9 cellular contexts compared by ENCODE assay signal in the genomic region with DNA sequence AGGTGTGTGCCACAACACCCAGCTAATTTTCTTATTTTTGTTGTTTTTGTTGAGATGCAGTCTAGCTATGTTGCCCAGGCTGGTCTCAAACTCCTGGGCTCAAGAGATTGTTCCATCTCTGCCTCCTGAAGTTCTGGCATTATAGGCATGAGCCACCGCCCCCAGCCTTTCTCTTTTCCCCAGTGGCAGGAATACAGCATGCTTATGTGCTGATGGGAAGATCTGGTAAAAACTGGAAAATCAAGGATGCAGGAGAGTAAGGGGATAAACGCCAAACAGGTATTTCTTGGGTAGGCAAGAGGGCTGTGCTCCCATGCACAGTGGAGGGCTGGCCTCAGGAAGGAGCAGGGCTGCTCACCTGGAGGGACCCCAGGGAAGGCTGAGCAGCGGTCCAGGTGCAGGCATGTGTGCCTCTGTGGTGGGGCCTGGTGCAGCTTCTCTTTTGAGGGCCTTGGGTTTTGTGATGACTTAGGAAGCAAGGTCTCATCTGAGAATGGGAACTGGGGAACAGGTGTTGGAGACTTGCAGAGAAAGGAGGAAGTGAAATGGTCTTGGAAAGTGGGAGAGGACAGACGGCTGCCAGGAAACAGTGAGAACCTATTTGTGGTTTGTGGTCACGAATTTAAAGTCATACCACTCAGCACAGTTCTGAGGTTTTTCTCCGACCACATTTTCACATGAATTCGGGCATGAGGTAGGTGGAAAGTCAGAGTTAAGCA.
A peak's percentile ranks its signal among the peaks of the same experiment; 100 is the strongest.
DNase-seq lines count a peak whose midpoint lies in the region; ATAC-seq, FAIRE-seq and TF ChIP-seq lines count a peak whose summit lies in the region.
"Had no signal": no experiment of that assay in that cellular context is flagged by ENCODE, and none has a peak within 500 bp of the region (broad histone marks: within the 10 kb centered on the region; RNA-seq: fewer than 3 reads in every experiment).

No MANE protein-coding gene starts in this region.

- TF ChIP-seq CTCF in Loucy (conservative IDR thresholded peaks at IDR 0.05; ENCODE audit: low read length) (no peak), K562 (IDR thresholded peaks at IDR 0.05 in 2 of 3, conservative IDR thresholded peaks at IDR 0.05 in 1 of 3; ENCODE audit: insufficient read depth in 2 of 3, low read depth in 1 of 3, low read length in 3 of 3) (no peak), esophagus muscularis mucosa (IDR thresholded peaks at IDR 0.05) (no peak), heart left ventricle (IDR thresholded peaks at IDR 0.05) (no peak)

- TF ChIP-seq RAD21 in K562 (CRISPR knock-in tag; conservative IDR thresholded peaks at IDR 0.05 in 1 of 2, IDR thresholded peaks at IDR 0.05 in 1 of 2) = no peak

- no peak for FAIRE-seq in K562 (lab: Jason Lieb, UNC)

- H3K9me2 ChIP-seq in Loucy (replicated peaks; ENCODE audit: low read depth, low read length) = no peaks in the 10 kb centered on the region

- WGBS in K562 (ENCODE audit: insufficient coverage, low coverage, missing lambda C conversion rate) = 0% methylated on average over 6 of the region's 7 CpGs
- 78% methylated on average over 7 of the region's 7 CpGs for WGBS in esophagus muscularis mucosa
- WGBS in heart left ventricle, 4 donors = 73 to 86% (median 82%) methylated on average over 7 of the region's 7 CpGs

- peak; percentile 65 for ATAC-seq in GM18508 (IDR thresholded peaks at IDR 0.05; ENCODE audit: insufficient read depth, unreplicated experiment)
- peak; percentile 86 for ATAC-seq in GM21825 (IDR thresholded peaks at IDR 0.05; ENCODE audit: unreplicated experiment)
- ATAC-seq in K562 = no peak
- no peak for ATAC-seq in heart left ventricle
- ATAC-seq: Panc1 had no signal

- H3K4me3 ChIP-seq in Loucy (ENCODE audit: low read length, poor library complexity, severe bottlenecking) = no peak overlapping the region
- no peak overlapping the region for H3K4me3 ChIP-seq in K562
- H3K4me3 ChIP-seq in esophagus muscularis mucosa = no peak overlapping the region
- no peak overlapping the region for H3K4me3 ChIP-seq in heart left ventricle

- CTCF ChIA-PET in K562 (lab: Yijun Ruan, JAX; ENCODE audit: low intra/inter-chr PET ratio) = no interaction called here

- TF ChIP-seq POLR2A in K562 (conservative IDR thresholded peaks at IDR 0.05) (no peak), esophagus muscularis mucosa (IDR thresholded peaks at IDR 0.05; ENCODE audit: low read depth) (no peak), heart left ventricle (IDR thresholded peaks at IDR 0.05) (no peak)

- H2AFZ ChIP-seq in Loucy (ENCODE audit: low read length) (no peak overlapping the region), K562 (ENCODE audit: low read depth, low read length) (no peak overlapping the region)

- H3K9ac ChIP-seq in Loucy (ENCODE audit: low read depth, low read length, poor library complexity, severe bottlenecking) = no peak overlapping the region
- no peak overlapping the region for H3K9ac ChIP-seq in K562 (ENCODE audit: insufficient read depth in 1 of 2, low read depth in 2 of 2, low read length in 2 of 2)

- peaks cover 84% of the 10 kb centered on the region for H3K27me3 ChIP-seq in Loucy (ENCODE audit: insufficient read depth, low read length, poor library complexity, severe bottlenecking)
- peaks cover 2 to 20% of the 10 kb centered on the region in 2 experiments; a peak in 3 of 5 replicates for H3K27me3 ChIP-seq in K562 (ENCODE audit: control insufficient read depth in 2 of 2, insufficient read depth in 2 of 2, low read length in 2 of 2)
- H3K27me3 ChIP-seq in esophagus muscularis mucosa = no peaks in the 10 kb centered on the region
- peaks cover 0 to 18% (median 3%) of the 10 kb centered on the region in 9 donors for H3K27me3 ChIP-seq in heart left ventricle

- H3K27ac ChIP-seq in K562 (ENCODE audit: extremely low read depth, low read depth, low read length) (no peak overlapping the region), esophagus muscularis mucosa (replicated peaks in 1 of 4) (no peak overlapping the region), heart left ventricle (no peak overlapping the region)

- H4K20me1 ChIP-seq in Loucy (ENCODE audit: insufficient read depth, low read length, poor library complexity, severe bottlenecking) (no peaks in the 10 kb centered on the region), K562 (replicated peaks; ENCODE audit: control insufficient read depth, insufficient read depth, low read length) (no peaks in the 10 kb centered on the region)

- no peak for TF ChIP-seq EP300 in K562 (IDR thresholded peaks at IDR 0.05; ENCODE audit: low read length)
- no peak for TF ChIP-seq EP300 in esophagus muscularis mucosa (IDR thresholded peaks at IDR 0.05)

- H3K4me1 ChIP-seq in Loucy (ENCODE audit: insufficient read depth, low read length, poor library complexity, severe bottlenecking) (peaks cover 13% of the 10 kb centered on the region), K562 (replicated peaks in 1 of 2; ENCODE audit: control insufficient read depth in 2 of 2, insufficient read depth in 2 of 2, low read length in 2 of 2) (peaks cover 0 to 2% of the 10 kb centered on the region in 2 experiments; a peak in 2 of 5 replicates), esophagus muscularis mucosa (peaks cover 4 to 19% (median 14%) of the 10 kb centered on the region in 4 donors), heart left ventricle (peaks cover 0 to 13% (median 0%) of the 10 kb centered on the region in 12 donors)

- no TSS peak for BruUV-seq in K562 (replicated peaks; lab: Mats Ljungman, UMichigan)

- no peak for DNase-seq in K562 (ENCODE audit: extremely low read depth in 1 of 4, low spot score in 3 of 4)
- DNase-seq in esophagus muscularis mucosa (ENCODE audit: extremely low spot score) = no peak
- DNase-seq in HUDEP-2 (lab: John Stamatoyannopoulos, UW; ENCODE audit: unreplicated experiment in 76 of 76) = no peak
- no peak for DNase-seq in NCI-H2081 treated with DMSO at 0.1 percent for 48 hours (lab: John Stamatoyannopoulos, UW)
- DNase-seq in heart left ventricle = no peak

- no peaks in the 10 kb centered on the region for H3K9me1 ChIP-seq in K562 (ENCODE audit: control insufficient read depth, insufficient read depth, low read length)

- in situ Hi-C loops in K562 (cut with MboI) = no loop called here

- no peaks in the 10 kb centered on the region for H3F3A ChIP-seq in Loucy (ENCODE audit: low read depth)

- no peaks in the 10 kb centered on the region for H3K36me3 ChIP-seq in Loucy (ENCODE audit: insufficient read depth, low read length)
- no peaks in the 10 kb centered on the region for H3K36me3 ChIP-seq in K562 (ENCODE audit: control insufficient read depth, insufficient read depth, low read length)
- H3K36me3 ChIP-seq in esophagus muscularis mucosa = no peaks in the 10 kb centered on the region
- H3K36me3 ChIP-seq in heart left ventricle = no peaks in the 10 kb centered on the region

- H3K9me3 ChIP-seq in Loucy (ENCODE audit: insufficient read depth, low read depth, low read length) (no peaks in the 10 kb centered on the region), K562 (replicated peaks; ENCODE audit: control insufficient read depth, insufficient read depth, low read depth, low read length) (no peaks in the 10 kb centered on the region), esophagus muscularis mucosa (no peaks in the 10 kb centered on the region), heart left ventricle (no peaks in the 10 kb centered on the region)

- peak overlapping the region; percentile 16 for H3K4me2 ChIP-seq in Loucy (ENCODE audit: low read depth, low read length, poor library complexity, severe bottlenecking)
- H3K4me2 ChIP-seq in K562 (ENCODE audit: insufficient read depth, low read length) = no peak overlapping the region

- H3K79me2 ChIP-seq in Loucy (ENCODE audit: insufficient read depth, low read length) (no peaks in the 10 kb centered on the region), K562 (ENCODE audit: control insufficient read depth, insufficient read depth, low read length) (no peaks in the 10 kb centered on the region)

- POLR2A ChIA-PET in K562 (lab: Yijun Ruan, JAX) = no interaction called here

- intact Hi-C loops in K562 (cut with micrococcal nuclease) (no loop called here), esophagus muscularis mucosa (cut with DNase I) (no loop called here), heart left ventricle (cut with DNase I) (no loop called here)

TF ChIP-seq in K562, 482 proteins besides CTCF, POLR2A, EP300 and RAD21:
- TF ChIP-seq, protein P1, sequence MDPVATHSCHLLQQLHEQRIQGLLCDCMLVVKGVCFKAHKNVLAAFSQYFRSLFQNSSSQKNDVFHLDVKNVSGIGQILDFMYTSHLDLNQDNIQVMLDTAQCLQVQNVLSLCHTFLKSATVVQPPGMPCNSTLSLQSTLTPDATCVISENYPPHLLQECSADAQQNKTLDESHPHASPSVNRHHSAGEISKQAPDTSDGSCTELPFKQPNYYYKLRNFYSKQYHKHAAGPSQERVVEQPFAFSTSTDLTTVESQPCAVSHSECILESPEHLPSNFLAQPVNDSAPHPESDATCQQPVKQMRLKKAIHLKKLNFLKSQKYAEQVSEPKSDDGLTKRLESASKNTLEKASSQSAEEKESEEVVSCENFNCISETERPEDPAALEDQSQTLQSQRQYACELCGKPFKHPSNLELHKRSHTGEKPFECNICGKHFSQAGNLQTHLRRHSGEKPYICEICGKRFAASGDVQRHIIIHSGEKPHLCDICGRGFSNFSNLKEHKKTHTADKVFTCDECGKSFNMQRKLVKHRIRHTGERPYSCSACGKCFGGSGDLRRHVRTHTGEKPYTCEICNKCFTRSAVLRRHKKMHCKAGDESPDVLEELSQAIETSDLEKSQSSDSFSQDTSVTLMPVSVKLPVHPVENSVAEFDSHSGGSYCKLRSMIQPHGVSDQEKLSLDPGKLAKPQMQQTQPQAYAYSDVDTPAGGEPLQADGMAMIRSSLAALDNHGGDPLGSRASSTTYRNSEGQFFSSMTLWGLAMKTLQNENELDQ (CRISPR knock-in tag; IDR thresholded peaks at IDR 0.05; ENCODE audit: borderline replicate concordance) = no peak
- TF ChIP-seq, protein P2, sequence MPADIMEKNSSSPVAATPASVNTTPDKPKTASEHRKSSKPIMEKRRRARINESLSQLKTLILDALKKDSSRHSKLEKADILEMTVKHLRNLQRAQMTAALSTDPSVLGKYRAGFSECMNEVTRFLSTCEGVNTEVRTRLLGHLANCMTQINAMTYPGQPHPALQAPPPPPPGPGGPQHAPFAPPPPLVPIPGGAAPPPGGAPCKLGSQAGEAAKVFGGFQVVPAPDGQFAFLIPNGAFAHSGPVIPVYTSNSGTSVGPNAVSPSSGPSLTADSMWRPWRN (IDR thresholded peaks at IDR 0.05; ENCODE audit: low read depth) = peak; percentile 52; the same call in 1 of the 2 replicates
- TF ChIP-seq PPARD (CRISPR knock-in tag; IDR thresholded peaks at IDR 0.05) (no peak), ZNF282 (CRISPR knock-in tag; IDR thresholded peaks at IDR 0.05) (no peak), SPI1 (IDR thresholded peaks at IDR 0.05; ENCODE audit: borderline replicate concordance, low read depth, low read length) (peak; percentile 61; the same call in 1 of the 2 replicates)

Comparison
In these comparisons a context has a peak if more than half of its experiments do, and no peak if none do; other contexts are left out.
1. ATAC-seq: peak in GM18508 (single experiment) and GM21825 (single experiment); none in K562 (single experiment) and heart left ventricle (0 of 4).